16 cellular contexts compared by ENCODE assay signal in the genomic region with DNA sequence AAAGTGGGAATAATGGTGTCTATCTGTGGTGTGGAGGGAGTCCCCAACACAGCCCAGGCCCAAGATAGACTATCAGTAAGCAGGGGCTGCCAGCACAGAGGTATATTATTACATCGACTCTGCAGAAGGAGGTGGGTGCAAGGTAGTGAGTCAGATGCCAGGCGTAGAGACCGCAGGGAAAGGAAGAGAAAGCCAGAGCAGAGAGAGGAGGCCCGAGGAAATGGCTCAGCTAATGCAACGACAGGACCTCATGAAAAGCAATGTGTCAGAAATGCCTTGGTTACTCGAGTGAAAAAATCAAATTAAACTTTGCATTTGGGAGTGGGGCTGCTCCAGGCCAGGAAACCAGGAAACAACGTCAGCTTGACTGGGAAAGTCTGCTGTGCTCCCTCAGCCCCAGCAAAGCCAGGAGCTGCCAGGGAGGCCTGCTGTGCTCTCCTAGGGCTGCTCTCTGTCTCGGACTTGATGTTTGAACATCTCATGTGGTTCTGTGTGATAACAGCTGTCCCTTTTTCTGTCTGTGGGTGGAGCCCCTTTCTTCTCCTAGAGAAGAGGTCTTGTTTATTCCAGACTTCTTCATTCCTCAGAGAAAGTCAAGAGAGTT.
"Had no signal": no experiment of that assay in that cellular context is flagged by ENCODE, and none has a peak within 500 bp of the region (broad histone marks: within the 10 kb centered on the region; RNA-seq: fewer than 3 reads in every experiment).

No MANE protein-coding gene starts in this region.

- H3K27me3 ChIP-seq: sigmoid colon had no signal

- H3K9me3 ChIP-seq: psoas muscle, sigmoid colon had no signal

- H3K27ac ChIP-seq: psoas muscle, sigmoid colon had no signal

- H3K36me3 ChIP-seq: sigmoid colon had no signal

- H3K4me1 ChIP-seq: psoas muscle had no signal

- ATAC-seq: activated T-cell treated with anti-CD3 and anti-CD28 coated beads, Interleukin-2, amount 50 U/mL, for 4 hours; left lobe of liver; natural killer cell; psoas muscle; T-helper 17 cell had no signal

- H3K4me3 ChIP-seq: psoas muscle, sigmoid colon had no signal

- DNase-seq: activated CD4-positive, alpha-beta T cell treated with anti-CD3 and anti-CD28 coated beads, Interleukin-2, amount 50 U/mL, for 48 hours; activated CD4-positive, CD25-positive, alpha-beta regulatory T cell treated with anti-CD3 and anti-CD28 coated beads, Interleukin-2, amount 50 U/mL, for 72 hours; activated effector memory CD4-positive, alpha-beta T cell treated with anti-CD3 and anti-CD28 coated beads, Interleukin-2, amount 50 U/mL, for 16 hours; activated T-cell treated with anti-CD3 and anti-CD28 coated beads, Interleukin-2, amount 50 U/mL, for 4 hours; cerebellar nuclear complex; erythroblast; hippocampal formation; mammary epithelial cell; natural killer cell; psoas muscle; sigmoid colon; stimulated activated CD4-positive, alpha-beta T cell treated with anti-CD3 and anti-CD28 coated beads, Interleukin-2, amount 100 ng/mL, for 24 hours; stimulated activated naive CD4-positive, alpha-beta T cell treated with Interleukin-2 at 50 U/mL for 16 hours; T-helper 17 cell; trophoblast cell had no signal
